Comparison of ENCODE assay signal across 28 cellular contexts in genomic region chr2:239749272-239749873, GRCh38.
"Had no signal": no experiment of that assay in that cellular context is flagged by ENCODE, and none has a peak within 500 bp of the region (broad histone marks: within the 10 kb centered on the region; RNA-seq: fewer than 3 reads in every experiment).

No MANE protein-coding gene starts in this region.

- H3K9me3 Mint-ChIP-seq: naive thymus-derived CD4-positive, alpha-beta T cell; natural killer cell treated with Interleukin-12 subunit alpha and Interleukin-12 subunit beta and Interleukin-15 and Interleukin-18, amount 100 ng/mL, for 72 hours; stimulated activated naive CD8-positive, alpha-beta T cell treated with anti-CD3 and anti-CD28 coated beads, Interleukin-15, Interleukin-2, amounts not matched to agents 100 ng/mL and 50 ng/mL, for 24 hours had no signal

- H3K36me3 ChIP-seq: heart left ventricle, left lung, pancreas, prostate gland, right lobe of liver, suprapubic skin, thoracic aorta, tibial artery, uterus had no signal

- H3K27me3 ChIP-seq: pancreas, right lobe of liver, uterus had no signal

- H3K4me1 ChIP-seq: pancreas, prostate gland, right lobe of liver had no signal

- H3K4me3 Mint-ChIP-seq: naive thymus-derived CD4-positive, alpha-beta T cell; natural killer cell treated with Interleukin-12 subunit alpha and Interleukin-12 subunit beta and Interleukin-15 and Interleukin-18, amount 100 ng/mL, for 72 hours; stimulated activated naive CD8-positive, alpha-beta T cell treated with anti-CD3 and anti-CD28 coated beads, Interleukin-15, Interleukin-2, amounts not matched to agents 100 ng/mL and 50 ng/mL, for 24 hours had no signal

- DNase-seq: hypothalamus; islet precursor cell; kidney glomerular epithelial cell; left colon; midbrain; naive thymus-derived CD4-positive, alpha-beta T cell; nucleus accumbens; retina; stimulated activated CD4-positive, alpha-beta T cell treated with anti-CD3 and anti-CD28 coated beads, Interleukin-1b, Interleukin-23, amount 100 ng/mL, for 48 hours; stimulated activated CD4-positive, alpha-beta T cell treated with anti-CD3 and anti-CD28 coated beads, Interleukin-2, amount 100 ng/mL, for 48 hours; stimulated activated CD4-positive, alpha-beta T cell treated with anti-CD3 and anti-CD28 coated beads, Interleukin-4, amount 100 ng/mL, for 4 hours; stimulated activated CD8-positive, alpha-beta memory T cell treated with anti-CD3 and anti-CD28 coated beads, Interleukin-4, amount 100 ng/mL, for 48 hours; stimulated activated naive CD4-positive, alpha-beta T cell; tibial artery; trophoblast cell; uterus had no signal

- H3K4me2 ChIP-seq: smooth muscle cell had no signal

- H3K27me3 Mint-ChIP-seq: naive thymus-derived CD4-positive, alpha-beta T cell; stimulated activated naive CD8-positive, alpha-beta T cell treated with anti-CD3 and anti-CD28 coated beads, Interleukin-15, Interleukin-2, amounts not matched to agents 100 ng/mL and 50 ng/mL, for 24 hours had no signal

- H3K4me3 ChIP-seq: heart left ventricle, left lung, lung, mucosa of descending colon, pancreas, prostate gland, right lobe of liver, smooth muscle cell, suprapubic skin, thoracic aorta, tibial artery, uterus had no signal

- H3K27ac Mint-ChIP-seq: natural killer cell treated with Interleukin-12 subunit alpha and Interleukin-12 subunit beta and Interleukin-15 and Interleukin-18, amount 100 ng/mL, for 72 hours; stimulated activated naive CD8-positive, alpha-beta T cell treated with anti-CD3 and anti-CD28 coated beads, Interleukin-15, Interleukin-2, amounts not matched to agents 100 ng/mL and 50 ng/mL, for 24 hours had no signal

- H3K27ac ChIP-seq: heart left ventricle, left lung, pancreas, prostate gland, right lobe of liver, suprapubic skin, thoracic aorta, tibial artery, uterus had no signal

- H3K36me3 Mint-ChIP-seq: naive thymus-derived CD4-positive, alpha-beta T cell; natural killer cell treated with Interleukin-12 subunit alpha and Interleukin-12 subunit beta and Interleukin-15 and Interleukin-18, amount 100 ng/mL, for 72 hours had no signal

- H3K9me3 ChIP-seq: heart left ventricle, left lung, mucosa of descending colon, pancreas, prostate gland, right lobe of liver, suprapubic skin, thoracic aorta, tibial artery, uterus had no signal

- FAIRE-seq: pancreas had no signal

- ATAC-seq: heart left ventricle; left colon; left lung; mucosa of descending colon; naive thymus-derived CD4-positive, alpha-beta T cell; natural killer cell treated with Interleukin-12 subunit alpha and Interleukin-12 subunit beta and Interleukin-15 and Interleukin-18, amount 100 ng/mL, for 72 hours; pancreas; right lobe of liver had no signal
